Comparison of ENCODE assay signal across 13 cellular contexts in the genomic region with DNA sequence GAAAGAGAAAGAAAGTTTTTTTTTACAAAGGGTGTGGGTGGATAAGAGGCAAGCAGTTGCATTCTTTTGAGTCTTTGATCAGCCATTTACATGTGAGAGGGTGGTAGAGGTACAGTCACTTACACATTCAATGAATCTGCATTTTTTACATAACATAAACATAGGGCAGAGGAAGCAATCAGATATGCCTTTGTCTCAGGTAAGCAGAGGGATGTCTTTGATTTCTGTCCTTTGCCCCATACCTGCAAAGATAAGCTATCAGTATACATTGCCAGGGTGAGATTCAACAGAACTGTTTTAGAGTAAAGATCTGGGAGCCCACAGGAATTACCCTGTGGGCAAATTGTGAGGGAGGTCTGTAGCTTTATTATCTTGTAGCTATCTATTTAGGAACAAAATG. TPM values are rescaled to one million over a fixed set of nuclear protein-coding genes. Genes with fewer than 3 reads are reported as not detected.
DNase-seq lines count a peak whose midpoint lies in the region; ATAC-seq and TF ChIP-seq lines count a peak whose summit lies in the region.
"Had no signal": no experiment of that assay in that cellular context is flagged by ENCODE, and none has a peak within 500 bp of the region (broad histone marks: within the 10 kb centered on the region; RNA-seq: fewer than 3 reads in every experiment).

No MANE protein-coding gene starts in this region.

- no peak overlapping the region for H2AK5ac ChIP-seq in mesendoderm (ENCODE audit: low read length)

- H3K79me2 ChIP-seq in mesendoderm (ENCODE audit: control insufficient read depth, insufficient read depth, low read length) = no peaks in the 10 kb centered on the region

- H3K18ac ChIP-seq in mesendoderm (ENCODE audit: low read length) = no peak overlapping the region

- peak overlapping the region; percentile 5 for H3K27ac ChIP-seq in CD4-positive, alpha-beta T cell (ENCODE audit: low read depth, low read length)
- no peak overlapping the region for H3K27ac ChIP-seq in mesendoderm (ENCODE audit: low read depth, low read length)
- no peak overlapping the region for H3K27ac ChIP-seq in SJCRH30
- H3K27ac ChIP-seq: cardiac muscle cell, left lung had no signal

- no peaks in the 10 kb centered on the region for H3K79me1 ChIP-seq in mesendoderm (ENCODE audit: low read length)

- H3K27me3 ChIP-seq in CD4-positive, alpha-beta T cell (ENCODE audit: control insufficient read depth, insufficient read depth, low read length) = no peaks in the 10 kb centered on the region
- no peaks in the 10 kb centered on the region for H3K27me3 ChIP-seq in mesendoderm (ENCODE audit: insufficient read depth, low read length, poor library complexity)
- H3K27me3 ChIP-seq in SJCRH30 = no peaks in the 10 kb centered on the region
- H3K27me3 ChIP-seq: cardiac muscle cell had no signal

- intact Hi-C loops in CD4-positive, alpha-beta T cell (cut with DNase I, micrococcal nuclease) = loop anchor here in 1 of 2 experiments (5.0 to 10.0 kb wide), 4 partner anchors 354 to 1064 kb away; a partner anchor contains a TSS

- DNase-seq in CD4-positive, alpha-beta T cell = no peak
- DNase-seq in mesendoderm = peak; percentile 70
- no peak for DNase-seq in SJCRH30
- DNase-seq in GF-D8 (lab: John Stamatoyannopoulos, UW) = no peak
- DNase-seq in NCI-H2227 (lab: John Stamatoyannopoulos, UW; ENCODE audit: unreplicated experiment) = no peak
- DNase-seq: hippocampal formation, left lung, NCI-H1436, NCI-H446 had no signal

- H3K4me1 Mint-ChIP-seq in CD4-positive, alpha-beta T cell (ENCODE audit: low read depth) = peaks cover 96% of the 10 kb centered on the region
- peaks cover 61% of the 10 kb centered on the region for H3K4me1 Mint-ChIP-seq in activated T-helper 17 cell treated with anti-CD3 and anti-CD28 coated beads, Interleukin-2, amount 50 U/mL, for 72 hours

- H4K5ac ChIP-seq in mesendoderm (ENCODE audit: low read length) = no peak overlapping the region

- peak overlapping the region; percentile 76 for H3K4me3 Mint-ChIP-seq in CD4-positive, alpha-beta T cell
- H3K4me3 Mint-ChIP-seq in activated T-helper 17 cell treated with anti-CD3 and anti-CD28 coated beads, Interleukin-2, amount 50 U/mL, for 72 hours = peak overlapping the region; percentile 96

- no peak overlapping the region for H3K4me2 ChIP-seq in mesendoderm (ENCODE audit: low read length)

- H3K27ac Mint-ChIP-seq in CD4-positive, alpha-beta T cell = peak overlapping the region; percentile 93
- peak overlapping the region; percentile 7 for H3K27ac Mint-ChIP-seq in activated T-helper 17 cell treated with anti-CD3 and anti-CD28 coated beads, Interleukin-2, amount 50 U/mL, for 72 hours

- H2BK5ac ChIP-seq in mesendoderm (ENCODE audit: low read length) = no peak overlapping the region

- peak overlapping the region; percentile 7; the same call in 1 of the 2 replicates for H3K9ac ChIP-seq in ES-I3 (ENCODE audit: low read depth, low read length)
- no peak overlapping the region for H3K9ac ChIP-seq in mesendoderm (ENCODE audit: low read length)

- ATAC-seq in CD4-positive, alpha-beta T cell (ENCODE audit: poor library complexity) = no peak
- ATAC-seq in activated T-helper 17 cell treated with anti-CD3 and anti-CD28 coated beads, Interleukin-2, amount 50 U/mL, for 72 hours (replicated peaks) = no peak
- ATAC-seq: left lung had no signal

- POLR2A ChIA-PET in CD4-positive, alpha-beta T cell (lab: Charles Lee) = interaction anchor here (2.2 to 9.6 kb wide), 3 partner anchors 8 to 278 kb away, joined by 12 to 202 read pairs (median 36); a partner anchor contains a TSS

- H2BK15ac ChIP-seq in mesendoderm (replicated peaks; ENCODE audit: low read depth) = no peak overlapping the region

- H3K4me3 ChIP-seq in mesendoderm (ENCODE audit: low read length) (no peak overlapping the region), SJCRH30 (no peak overlapping the region)
- H3K4me3 ChIP-seq: cardiac muscle cell, left lung had no signal

- CTCF ChIA-PET in CD4-positive, alpha-beta T cell (lab: Charles Lee) = interaction anchor here (1.4 kb wide), 1 partner anchor 27 kb away, joined by 3 read pairs; no protein-coding TSS in a partner anchor

- peaks cover 42% of the 10 kb centered on the region for H3K4me1 ChIP-seq in ES-I3 (ENCODE audit: insufficient read depth, low read length)
- H3K4me1 ChIP-seq in mesendoderm (ENCODE audit: control insufficient read depth, low read depth, low read length) = peaks cover 2% of the 10 kb centered on the region
- H3K4me1 ChIP-seq in SJCRH30 = 0 out of 2 replicates have a peak, but pooled peaks cover 5% of the 10 kb centered on the region

- no peak overlapping the region for H3K23ac ChIP-seq in mesendoderm (ENCODE audit: low read length)

- H3K27me3 Mint-ChIP-seq in CD4-positive, alpha-beta T cell = no peaks in the 10 kb centered on the region
- H3K27me3 Mint-ChIP-seq in activated T-helper 17 cell treated with anti-CD3 and anti-CD28 coated beads, Interleukin-2, amount 50 U/mL, for 72 hours = no peaks in the 10 kb centered on the region

- no peak overlapping the region for H2BK120ac ChIP-seq in mesendoderm (ENCODE audit: low read depth, low read length)

- no peaks in the 10 kb centered on the region for H3K9me3 Mint-ChIP-seq in CD4-positive, alpha-beta T cell
- no peaks in the 10 kb centered on the region for H3K9me3 Mint-ChIP-seq in activated T-helper 17 cell treated with anti-CD3 and anti-CD28 coated beads, Interleukin-2, amount 50 U/mL, for 72 hours

- no peak for TF ChIP-seq CTCF in CD4-positive, alpha-beta T cell (IDR thresholded peaks at IDR 0.05)

- H3K4ac ChIP-seq in mesendoderm (ENCODE audit: low read depth, low read length) = no peak overlapping the region

- peaks cover 8% of the 10 kb centered on the region for H3K36me3 Mint-ChIP-seq in CD4-positive, alpha-beta T cell (ENCODE audit: low read depth)
- H3K36me3 Mint-ChIP-seq in activated T-helper 17 cell treated with anti-CD3 and anti-CD28 coated beads, Interleukin-2, amount 50 U/mL, for 72 hours (ENCODE audit: low read depth) = no peaks in the 10 kb centered on the region

- H4K8ac ChIP-seq in mesendoderm (ENCODE audit: low read depth, low read length) = no peak overlapping the region

- no peaks in the 10 kb centered on the region for H3K9me3 ChIP-seq in CD4-positive, alpha-beta T cell (ENCODE audit: control insufficient read depth, low read length)
- H3K9me3 ChIP-seq in ES-I3 (ENCODE audit: control insufficient read depth, insufficient read depth, low read length) (no peaks in the 10 kb centered on the region; the same call in 1 of the 2 replicates), SJCRH30 (replicated peaks) (no peaks in the 10 kb centered on the region)
- H3K9me3 ChIP-seq: left lung had no signal

- no peaks in the 10 kb centered on the region for H3K36me3 ChIP-seq in ES-I3 (ENCODE audit: insufficient read depth, low read length)
- H3K36me3 ChIP-seq in mesendoderm (ENCODE audit: control insufficient read depth, insufficient read depth, low read length) = no peaks in the 10 kb centered on the region
- H3K36me3 ChIP-seq in SJCRH30 = no peaks in the 10 kb centered on the region
- H3K36me3 ChIP-seq: cardiac muscle cell, left lung had no signal

- H3K56ac ChIP-seq in mesendoderm (ENCODE audit: low read length) = no peak overlapping the region

RNA-seq across cellular contexts. Expression of a gene that starts 5.4 kb away (rescaled TPM):
- total RNA-seq in CD4-positive, alpha-beta T cell = 100 to 1,000 TPM; 205 to 210 TPM
- total RNA-seq in activated T-helper 17 cell treated with anti-CD3 and anti-CD28 coated beads, Interleukin-2, amount 50 U/mL, for 72 hours = 100 to 1,000 TPM in 1 of 2 donors, 10 to 100 TPM in 1; 78.1 to 101 TPM
- polyA plus RNA-seq in mesendoderm (2013, experiment 1 of 2) = 20.5 TPM
- polyA plus RNA-seq in mesendoderm (2013, experiment 2 of 2) = 20.5 TPM
- 40.3 and 42.6 TPM in 2 replicates for total RNA-seq in SJCRH30 (2014; rRNA removed; shearing (Covaris generic))

RNA-seq across cellular contexts. Expression of a gene that starts 35.2 kb away (rescaled TPM):
- total RNA-seq in CD4-positive, alpha-beta T cell = not detected
- 1 to 10 TPM in 1 of 2 donors, not detected in 1; 4.2 TPM for total RNA-seq in activated T-helper 17 cell treated with anti-CD3 and anti-CD28 coated beads, Interleukin-2, amount 50 U/mL, for 72 hours
- polyA plus RNA-seq in mesendoderm (2013, experiment 1 of 2) = 0.07 TPM
- 0.04 TPM for polyA plus RNA-seq in mesendoderm (2013, experiment 2 of 2)
- total RNA-seq in SJCRH30 (2014; rRNA removed; shearing (Covaris generic)) = 0.12 and 0.33 TPM in 2 replicates
- total RNA-seq: activated CD8-positive, alpha-beta memory T cell treated with anti-CD3 and anti-CD28 coated beads for 36 hours; cardiac muscle cell had no signal
